ENCODE assay signal across 1 cellular context in genomic region chr22:17946691-17947367, GRCh38.
TF ChIP-seq lines count a peak whose summit lies in the region.

No MANE protein-coding gene starts in this region.

TF ChIP-seq in SK-N-SH treated with all-trans-retinoic acid at 6 μM for 48 hours, 23 proteins besides CTCF, POLR2A, EP300 and RAD21 (continued from another document):
- TF ChIP-seq TSHZ2 (CRISPR knock-in tag; IDR thresholded peaks at IDR 0.05) (no peak), ESRRG (CRISPR knock-in tag; IDR thresholded peaks at IDR 0.05) (no peak), ZNF8 (CRISPR knock-in tag; IDR thresholded peaks at IDR 0.05) (no peak), ARNTL (CRISPR knock-in tag; IDR thresholded peaks at IDR 0.05; ENCODE audit: borderline replicate concordance, low read depth) (no peak), TOX (CRISPR knock-in tag; IDR thresholded peaks at IDR 0.05; ENCODE audit: borderline replicate concordance) (no peak), OSR1 (CRISPR knock-in tag; IDR thresholded peaks at IDR 0.05) (no peak), ZC3H10 (CRISPR knock-in tag; IDR thresholded peaks at IDR 0.05) (no peak), ZFP3 (CRISPR knock-in tag; IDR thresholded peaks at IDR 0.05) (no peak), CSRNP3 (CRISPR knock-in tag; IDR thresholded peaks at IDR 0.05) (no peak), TCF4 (CRISPR knock-in tag; IDR thresholded peaks at IDR 0.05; ENCODE audit: borderline replicate concordance) (no peak)
TF ChIP-seq in SK-N-SH treated with all-trans-retinoic acid at 6 μM for 48 hours: peak in this region for 0.
